Comparison of ENCODE assay signal across 36 cellular contexts in the genomic region with DNA sequence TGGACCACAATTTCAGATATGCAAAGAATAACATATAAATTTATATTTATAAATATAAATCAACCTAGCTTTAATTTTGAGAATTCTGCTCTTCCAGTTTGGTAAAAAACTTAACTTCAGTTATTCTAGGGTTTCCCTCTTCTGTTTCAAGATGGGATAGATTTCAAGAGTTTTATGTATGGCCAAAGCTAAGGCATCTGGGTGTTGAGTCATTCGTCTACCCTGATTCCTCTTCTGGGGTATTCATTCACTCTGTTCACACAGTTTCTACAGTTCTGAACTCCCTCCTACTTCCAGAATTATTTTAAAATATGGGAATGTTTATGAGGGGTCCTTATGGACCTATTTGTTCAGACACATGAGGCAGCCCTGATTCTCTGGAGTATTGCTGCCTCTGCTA. TPM values are rescaled to one million over a fixed set of nuclear protein-coding genes. Genes with fewer than 3 reads are reported as not detected.
"Had no signal": no experiment of that assay in that cellular context is flagged by ENCODE, and none has a peak within 500 bp of the region (broad histone marks: within the 10 kb centered on the region; RNA-seq: fewer than 3 reads in every experiment).

No MANE protein-coding gene starts in this region.

- DNase-seq: activated B cell treated with CpG ODN at 0.5 μM for 24 hours; activated CD4-positive, alpha-beta T cell treated with anti-CD3 and anti-CD28 coated beads for 48 hours; activated CD4-positive, alpha-beta T cell treated with anti-CD3 and anti-CD28 coated beads, Interleukin-2, amount 50 U/mL, for 1 hour; activated CD4-positive, alpha-beta T cell treated with anti-CD3 and anti-CD28 coated beads, Interleukin-2, amount 50 U/mL, for 48 hours; activated CD8-positive, alpha-beta memory T cell treated with anti-CD3 and anti-CD28 coated beads for 24 hours; activated CD8-positive, alpha-beta T cell treated with anti-CD3 and anti-CD28 coated beads for 36 hours; activated effector memory CD4-positive, alpha-beta T cell treated with Interleukin-2 at 50 U/mL for 16 hours; activated gamma-delta T cell treated with Interleukin-2 at 50 U/mL for 16 hours; activated naive CD4-positive, alpha-beta T cell treated with anti-CD3 and anti-CD28 coated beads, Interleukin-2, amount 50 U/mL, for 16 hours; activated naive CD4-positive, alpha-beta T cell treated with Interleukin-2 at 50 U/mL for 16 hours; activated T-cell treated with anti-CD3 and anti-CD28 coated beads, Interleukin-2, amount 50 U/mL, for 4 hours; adrenal gland; amygdala; aorta; central memory CD4-positive, alpha-beta T cell; cerebellar nuclear complex; colonic mucosa; dorsolateral prefrontal cortex; effector memory CD4-positive, alpha-beta T cell; endodermal cell; erythroblast; foreskin melanocyte; heart right ventricle; T-cell; T-helper 9 cell; WERI-Rb-1 had no signal

- H3K27me3 Mint-ChIP-seq: dendritic cell treated with granulocyte-macrophage colony-stimulating factor and Interleukin-4, amounts not matched to agents 40 ng/mL and 50 ng/mL, for 4 days had no signal

- H3K4me1 ChIP-seq: adrenal gland, breast epithelium, colonic mucosa had no signal

- H3K9me3 Mint-ChIP-seq: activated B cell treated with CpG ODN at 0.5 μM for 24 hours; activated CD8-positive, alpha-beta T cell treated with anti-CD3 and anti-CD28 coated beads for 36 hours; activated T-cell treated with anti-CD3 and anti-CD28 coated beads, Interleukin-2, amount 50 U/mL, for 4 hours; activated T-helper 17 cell treated with anti-CD3 and anti-CD28 coated beads, Interleukin-2, amount 50 U/mL, for 72 hours; endodermal cell; T-cell; T-helper 1 cell treated with Interleukin-12 subunit alpha and Interleukin-12 subunit beta and Interleukin-4 antibody, amounts not matched to agents 30 μg/mL and 1 μg/mL, for 36 hours had no signal

- ATAC-seq: activated CD4-positive, CD25-positive, alpha-beta regulatory T cell treated with anti-CD3 and anti-CD28 coated beads, Interleukin-2, amount 50 U/mL, for 24 hours; activated CD8-positive, alpha-beta T cell treated with anti-CD3 and anti-CD28 coated beads for 36 hours; activated T-cell treated with anti-CD3 and anti-CD28 coated beads, Interleukin-2, amount 50 U/mL, for 4 hours; activated T-helper 17 cell treated with anti-CD3 and anti-CD28 coated beads, Interleukin-2, amount 50 U/mL, for 72 hours; gastroesophageal sphincter; heart right ventricle; T-cell had no signal

- H3K36me3 ChIP-seq: adrenal gland, breast epithelium, cardiac muscle cell, colonic mucosa, esophagus muscularis mucosa, gastroesophageal sphincter, heart right ventricle, WERI-Rb-1 had no signal

- H3K27ac Mint-ChIP-seq: activated B cell treated with CpG ODN at 0.5 μM for 24 hours; activated CD8-positive, alpha-beta T cell treated with anti-CD3 and anti-CD28 coated beads for 36 hours; activated naive CD8-positive, alpha-beta T cell; activated T-helper 17 cell treated with anti-CD3 and anti-CD28 coated beads, Interleukin-2, amount 50 U/mL, for 72 hours; brain; dendritic cell treated with granulocyte-macrophage colony-stimulating factor and Interleukin-4, amounts not matched to agents 40 ng/mL and 50 ng/mL, for 4 days; endodermal cell; T-cell; T-helper 1 cell treated with Interleukin-12 subunit alpha and Interleukin-12 subunit beta and Interleukin-4 antibody, amounts not matched to agents 30 μg/mL and 1 μg/mL, for 36 hours had no signal

- H3K4me3 ChIP-seq: adrenal gland, breast epithelium, cardiac muscle cell, colonic mucosa, dorsolateral prefrontal cortex, esophagus muscularis mucosa, gastroesophageal sphincter, heart right ventricle had no signal

- H3K9me3 ChIP-seq: adrenal gland, breast epithelium, colonic mucosa, esophagus muscularis mucosa, gastroesophageal sphincter had no signal

- H3K27me3 ChIP-seq: adrenal gland, breast epithelium, cardiac muscle cell, colonic mucosa, esophagus muscularis mucosa, gastroesophageal sphincter, heart right ventricle had no signal

- H3K36me3 Mint-ChIP-seq: brain, T-cell had no signal

- H3K4me3 Mint-ChIP-seq: activated B cell treated with CpG ODN at 0.5 μM for 24 hours; activated CD8-positive, alpha-beta T cell treated with anti-CD3 and anti-CD28 coated beads for 36 hours; activated naive CD8-positive, alpha-beta T cell; activated T-cell treated with anti-CD3 and anti-CD28 coated beads, Interleukin-2, amount 50 U/mL, for 4 hours; activated T-helper 17 cell treated with anti-CD3 and anti-CD28 coated beads, Interleukin-2, amount 50 U/mL, for 72 hours; brain; dendritic cell treated with granulocyte-macrophage colony-stimulating factor and Interleukin-4, amounts not matched to agents 40 ng/mL and 50 ng/mL, for 4 days; endodermal cell; T-cell; T-helper 1 cell treated with Interleukin-12 subunit alpha and Interleukin-12 subunit beta and Interleukin-4 antibody, amounts not matched to agents 30 μg/mL and 1 μg/mL, for 36 hours had no signal

- H3K4me1 Mint-ChIP-seq: activated T-helper 17 cell treated with anti-CD3 and anti-CD28 coated beads, Interleukin-2, amount 50 U/mL, for 72 hours; endodermal cell had no signal

RNA-seq across cellular contexts. Expression of gene FGF7, which starts 4.2 kb away (rescaled TPM):
- total RNA-seq: activated CD8-positive, alpha-beta T cell treated with anti-CD3 and anti-CD28 coated beads for 36 hours; activated T-helper 17 cell treated with anti-CD3 and anti-CD28 coated beads, Interleukin-2, amount 50 U/mL, for 72 hours; endodermal cell had no signal
